Comparison of ENCODE assay signal across 8 cellular contexts in genomic region chr17:17849147-17849820, GRCh38. TPM values are rescaled to one million over a fixed set of nuclear protein-coding genes. Genes with fewer than 3 reads are reported as not detected.
DNase-seq lines count a peak whose midpoint lies in the region; TF ChIP-seq lines count a peak whose summit lies in the region.

No MANE protein-coding gene starts in this region.

- no peaks in the 10 kb centered on the region for H3K9me3 ChIP-seq in right atrium auricular region

- peaks cover 0 to 45% of the 10 kb centered on the region in 2 donors for H3K4me1 ChIP-seq in right atrium auricular region

- peak overlapping the region; percentile 78 to 85 for H3K27ac ChIP-seq in right atrium auricular region

- DNase-seq in SIG-M5 treated with dmso at 0.1 percent for 504 hours (lab: John Stamatoyannopoulos, UW; ENCODE audit: unreplicated experiment) (peak; percentile 43), SIG-M5 (lab: John Stamatoyannopoulos, UW) (no peak), RPMI7951 (ENCODE audit: low read depth) (peak; percentile 85), activated gamma-delta T cell treated with Interleukin-2 at 50 U/mL for 16 hours (peak; percentile 74), right atrium auricular region (ENCODE audit: low spot score) (peak; percentile 75), SW 1271 (lab: John Stamatoyannopoulos, UW) (no peak), RPMI8226 (no peak)
- DNase-seq in stimulated activated CD4-positive, alpha-beta T cell treated with anti-CD3 and anti-CD28 coated beads, Interleukin-2, amount 100 ng/mL, for 24 hours: peak; percentile 83 to 86

- H3K36me3 ChIP-seq in right atrium auricular region: peaks cover 17% of the 10 kb centered on the region

- no peak for TF ChIP-seq CTCF in right atrium auricular region (IDR thresholded peaks at IDR 0.05)

- H3K27me3 ChIP-seq in right atrium auricular region: no peaks in the 10 kb centered on the region

- no peak overlapping the region for H3K4me3 ChIP-seq in right atrium auricular region

RNA-seq across cellular contexts. Expression of gene SREBF1, which starts 12.5 kb away (rescaled TPM):
- total RNA-seq in RPMI7951 (2014; rRNA removed; shearing (Covaris generic)): 24.3 and 25.7 TPM in 2 replicates
- 10 to 100 TPM; 17.0 to 29.8 TPM for total RNA-seq in right atrium auricular region

Comparison
In these comparisons a context has a peak if more than half of its experiments do, and no peak if none do; other contexts are left out.
1. DNase-seq: peak in SIG-M5 treated with dmso at 0.1 percent for 504 hours (single experiment), RPMI7951 (single experiment), activated gamma-delta T cell treated with Interleukin-2 at 50 U/mL for 16 hours (single experiment), right atrium auricular region (single experiment) and stimulated activated CD4-positive, alpha-beta T cell treated with anti-CD3 and anti-CD28 coated beads, Interleukin-2, amount 100 ng/mL, for 24 hours (2 of 2); none in SIG-M5 (single experiment), SW 1271 (0 of 2) and RPMI8226 (single experiment).